ENCODE assay signal across 11 cellular contexts in the genomic region with DNA sequence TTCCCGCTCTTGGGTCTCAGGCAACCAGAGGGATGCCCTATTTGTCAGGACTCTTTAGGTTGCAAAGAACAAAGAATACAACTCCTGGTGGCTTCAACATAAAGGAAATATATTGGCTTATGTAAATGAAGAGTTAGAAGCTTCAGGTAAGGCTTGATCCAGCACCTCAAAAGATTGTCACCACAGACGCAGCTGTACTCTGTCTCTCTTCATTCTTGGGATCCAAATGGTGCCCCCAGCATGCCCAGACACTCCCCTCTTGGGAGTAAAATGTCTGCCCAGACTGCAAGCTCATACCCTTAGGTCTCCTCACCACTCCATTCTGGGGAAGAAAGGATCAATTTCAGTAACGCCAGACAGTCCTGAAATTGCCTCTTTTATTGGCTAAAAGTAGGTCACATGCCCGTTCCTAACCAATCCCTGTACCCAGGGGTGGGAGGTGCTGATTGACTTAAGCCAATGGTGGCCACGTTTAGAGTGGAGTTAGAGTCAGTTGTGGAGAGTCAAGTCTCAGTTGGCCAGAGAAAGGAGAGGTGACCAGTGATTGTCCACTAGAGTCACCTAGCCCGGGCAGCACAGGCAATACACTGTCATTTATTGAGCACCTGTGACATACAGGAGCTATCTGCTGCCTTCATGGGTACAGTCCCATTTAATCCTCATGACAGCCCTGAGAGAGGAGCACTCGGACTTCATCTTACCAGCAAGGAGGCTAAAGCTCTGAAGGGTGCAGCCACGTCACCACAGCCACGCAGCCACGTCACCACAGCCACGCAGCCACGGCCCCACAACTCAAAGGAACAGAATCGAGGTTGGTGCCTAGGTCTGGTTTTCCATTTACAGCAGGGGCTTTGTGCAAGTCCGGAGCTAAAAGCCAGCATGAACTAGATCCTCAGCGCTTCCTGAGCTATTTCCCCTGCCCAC. TPM values are rescaled to one million over a fixed set of nuclear protein-coding genes. Genes with fewer than 3 reads are reported as not detected.
"Had no signal": no experiment of that assay in that cellular context is flagged by ENCODE, and none has a peak within 500 bp of the region (broad histone marks: within the 10 kb centered on the region; RNA-seq: fewer than 3 reads in every experiment).

No MANE protein-coding gene starts in this region.

- ATAC-seq: activated CD4-positive, CD25-positive, alpha-beta regulatory T cell treated with anti-CD3 and anti-CD28 coated beads, Interleukin-2, amount 50 U/mL, for 24 hours; left colon; mucosa of descending colon; naive thymus-derived CD8-positive, alpha-beta T cell had no signal

- H3K36me3 ChIP-seq: esophagus squamous epithelium, stomach, uterus had no signal

- H3K4me3 ChIP-seq: esophagus squamous epithelium, mucosa of descending colon, stomach, uterus had no signal

- DNase-seq: activated naive CD4-positive, alpha-beta T cell; esophagus squamous epithelium; foreskin fibroblast; glutamatergic neuron; immature natural killer cell; naive thymus-derived CD8-positive, alpha-beta T cell; stomach had no signal

- H3K27me3 ChIP-seq: uterus had no signal

- H3K4me1 Mint-ChIP-seq: immature natural killer cell had no signal

- H3K9me3 ChIP-seq: mucosa of descending colon, uterus had no signal

- H3K27ac Mint-ChIP-seq: immature natural killer cell; naive thymus-derived CD8-positive, alpha-beta T cell had no signal

- H3K4me3 Mint-ChIP-seq: immature natural killer cell; naive thymus-derived CD8-positive, alpha-beta T cell had no signal

- H3K4me1 ChIP-seq: esophagus squamous epithelium, stomach, uterus had no signal

- H3K27ac ChIP-seq: esophagus squamous epithelium, stomach, uterus had no signal

RNA-seq across cellular contexts. Expression of gene BEGAIN, which starts 19.7 kb away (rescaled TPM):
- polyA plus RNA-seq: immature natural killer cell had no signal
